Comparison of ENCODE assay signal across 10 cellular contexts in genomic region chr13:110916671-110917142, GRCh38. TPM values are rescaled to one million over a fixed set of nuclear protein-coding genes. Genes with fewer than 3 reads are reported as not detected.
DNase-seq lines count a peak whose midpoint lies in the region; ATAC-seq lines count a peak whose summit lies in the region.
"Had no signal": no experiment of that assay in that cellular context is flagged by ENCODE, and none has a peak within 500 bp of the region (broad histone marks: within the 10 kb centered on the region; RNA-seq: fewer than 3 reads in every experiment).

No MANE protein-coding gene starts in this region.

- H3K4me3 Mint-ChIP-seq in T-helper 2 cell treated with Interferon-gamma antibody and Interleukin-4, amounts not matched to agents 5 μg/mL and 100 μg/mL, for 36 hours: peak overlapping the region; percentile 85
- H3K4me3 Mint-ChIP-seq in activated CD4-positive, alpha-beta memory T cell treated with anti-CD3 and anti-CD28 coated beads, Interleukin-2, amount 10 ng/mL, durations not matched to agents 7 days and 5 days: peak overlapping the region; percentile 4
- H3K4me3 Mint-ChIP-seq in effector memory CD8-positive, alpha-beta T cell: no peak overlapping the region

- H3K36me3 Mint-ChIP-seq in T-helper 2 cell treated with Interferon-gamma antibody and Interleukin-4, amounts not matched to agents 5 μg/mL and 100 μg/mL, for 36 hours (ENCODE audit: low read depth): peaks cover 4% of the 10 kb centered on the region
- peaks cover 30% of the 10 kb centered on the region for H3K36me3 Mint-ChIP-seq in activated CD4-positive, alpha-beta memory T cell treated with anti-CD3 and anti-CD28 coated beads, Interleukin-2, amount 10 ng/mL, durations not matched to agents 7 days and 5 days (ENCODE audit: low read depth)
- peaks cover 4% of the 10 kb centered on the region for H3K36me3 Mint-ChIP-seq in effector memory CD8-positive, alpha-beta T cell (ENCODE audit: insufficient read depth)

- no peaks in the 10 kb centered on the region for H3K9me3 ChIP-seq in right cardiac atrium (ENCODE audit: control insufficient read depth, low read length)

- peak overlapping the region; percentile 42 for H3K27ac ChIP-seq in right cardiac atrium (ENCODE audit: low read length)

- H3K4me1 ChIP-seq in right cardiac atrium (ENCODE audit: control insufficient read depth, insufficient read depth, low read length): peaks cover 6% of the 10 kb centered on the region

- POLR2A ChIA-PET in activated CD4-positive, alpha-beta memory T cell treated with anti-CD3 and anti-CD28 coated beads, Interleukin-2, amount 10 ng/mL, durations not matched to agents 7 days and 5 days (lab: Charles Lee): no interaction called here

- intact Hi-C loops in right cardiac atrium (cut with DNase I): loop anchor here in 1 of 4 donors (10.0 kb wide), 2 partner anchors 238 to 298 kb away; no protein-coding TSS in a partner anchor

- no peaks in the 10 kb centered on the region for H3K27me3 ChIP-seq in right cardiac atrium (ENCODE audit: control insufficient read depth, insufficient read depth)

- peaks cover 4% of the 10 kb centered on the region for H3K27me3 Mint-ChIP-seq in T-helper 2 cell treated with Interferon-gamma antibody and Interleukin-4, amounts not matched to agents 5 μg/mL and 100 μg/mL, for 36 hours (ENCODE audit: low read depth)
- H3K27me3 Mint-ChIP-seq in activated CD4-positive, alpha-beta memory T cell treated with anti-CD3 and anti-CD28 coated beads, Interleukin-2, amount 10 ng/mL, durations not matched to agents 7 days and 5 days: peaks cover 1% of the 10 kb centered on the region
- H3K27me3 Mint-ChIP-seq in effector memory CD8-positive, alpha-beta T cell: peaks cover 13 to 18% of the 10 kb centered on the region in 2 donors

- H3K27ac Mint-ChIP-seq in T-helper 2 cell treated with Interferon-gamma antibody and Interleukin-4, amounts not matched to agents 5 μg/mL and 100 μg/mL, for 36 hours: no peak overlapping the region
- H3K27ac Mint-ChIP-seq in activated CD4-positive, alpha-beta memory T cell treated with anti-CD3 and anti-CD28 coated beads, Interleukin-2, amount 10 ng/mL, durations not matched to agents 7 days and 5 days: no peak overlapping the region
- H3K27ac Mint-ChIP-seq in effector memory CD8-positive, alpha-beta T cell: no peak overlapping the region

- no peaks in the 10 kb centered on the region for H3K9me3 Mint-ChIP-seq in T-helper 2 cell treated with Interferon-gamma antibody and Interleukin-4, amounts not matched to agents 5 μg/mL and 100 μg/mL, for 36 hours
- no peaks in the 10 kb centered on the region for H3K9me3 Mint-ChIP-seq in activated CD4-positive, alpha-beta memory T cell treated with anti-CD3 and anti-CD28 coated beads, Interleukin-2, amount 10 ng/mL, durations not matched to agents 7 days and 5 days
- no peaks in the 10 kb centered on the region for H3K9me3 Mint-ChIP-seq in effector memory CD8-positive, alpha-beta T cell

- 85% methylated on average over 5 of the region's 5 CpGs for WGBS in right cardiac atrium

- no peak for DNase-seq in T-helper 2 cell treated with Interferon-gamma antibody and Interleukin-4, amounts not matched to agents 5 μg/mL and 100 μg/mL, for 36 hours (ENCODE audit: low spot score)
- DNase-seq in T-helper 2 cell (no peak), right cardiac atrium (no peak), stromal cell of bone marrow (ENCODE audit: low read depth) (peak; percentile 54)
- no peak for DNase-seq in activated CD4-positive, alpha-beta memory T cell treated with anti-CD3 and anti-CD28 coated beads, Interleukin-2, amount 10 ng/mL, durations not matched to agents 7 days and 5 days
- no peak for DNase-seq in effector memory CD8-positive, alpha-beta T cell
- DNase-seq: cerebellar nuclear complex, NCI-H526 had no signal

- peaks cover 35% of the 10 kb centered on the region for H3K4me1 Mint-ChIP-seq in T-helper 2 cell treated with Interferon-gamma antibody and Interleukin-4, amounts not matched to agents 5 μg/mL and 100 μg/mL, for 36 hours (ENCODE audit: low read depth)
- peaks cover 52% of the 10 kb centered on the region for H3K4me1 Mint-ChIP-seq in activated CD4-positive, alpha-beta memory T cell treated with anti-CD3 and anti-CD28 coated beads, Interleukin-2, amount 10 ng/mL, durations not matched to agents 7 days and 5 days
- peaks cover 23 to 28% of the 10 kb centered on the region in 2 donors for H3K4me1 Mint-ChIP-seq in effector memory CD8-positive, alpha-beta T cell (ENCODE audit: low read depth in 2 of 2)

- CTCF ChIA-PET in activated CD4-positive, alpha-beta memory T cell treated with anti-CD3 and anti-CD28 coated beads, Interleukin-2, amount 10 ng/mL, durations not matched to agents 7 days and 5 days (lab: Charles Lee): no interaction called here

- ATAC-seq in right cardiac atrium (no peak), GM18511 (IDR thresholded peaks at IDR 0.05; ENCODE audit: unreplicated experiment) (no peak), GM21786 (IDR thresholded peaks at IDR 0.05; ENCODE audit: unreplicated experiment) (no peak)
- ATAC-seq in effector memory CD8-positive, alpha-beta T cell (replicated peaks): no peak

- no peak overlapping the region for H3K4me3 ChIP-seq in right cardiac atrium (ENCODE audit: low read length)

RNA-seq across cellular contexts. Expression of gene ANKRD10, which starts 1.8 kb away (rescaled TPM):
- 100 to 1,000 TPM; 127 to 129 TPM for total RNA-seq in activated CD4-positive, alpha-beta memory T cell treated with anti-CD3 and anti-CD28 coated beads, Interleukin-2, amount 10 ng/mL, durations not matched to agents 7 days and 5 days
- total RNA-seq in right cardiac atrium: 10 to 100 TPM; 56.5 to 90.9 (median 61.6) TPM
- 41.1 TPM for polyA plus RNA-seq in right cardiac atrium

Comparison
In these comparisons a context has a peak if more than half of its experiments do, and no peak if none do; other contexts are left out.
1. H3K4me3 Mint-ChIP-seq: peak in T-helper 2 cell treated with Interferon-gamma antibody and Interleukin-4, amounts not matched to agents 5 μg/mL and 100 μg/mL, for 36 hours (single experiment) and activated CD4-positive, alpha-beta memory T cell treated with anti-CD3 and anti-CD28 coated beads, Interleukin-2, amount 10 ng/mL, durations not matched to agents 7 days and 5 days (single experiment); none in effector memory CD8-positive, alpha-beta T cell (0 of 2).